In genomic region chr1:29708818-29709710, GRCh38 we compare ENCODE assay signal across 8 cellular contexts.
DNase-seq lines count a peak whose midpoint lies in the region; ATAC-seq and TF ChIP-seq lines count a peak whose summit lies in the region.

No MANE protein-coding gene starts in this region.

- H3K27ac ChIP-seq in AG04450 (ENCODE audit: low read depth, low read length) (peak overlapping the region; percentile 99), SJCRH30 (peak overlapping the region; percentile 80), gastrocnemius medialis (no peak overlapping the region)

- in situ Hi-C loops in gastrocnemius medialis (cut with MboI; ENCODE audit: low sequenced_read_pairs in 4 of 4): no loop called here

- H3K4me3 ChIP-seq in AG04450 (ENCODE audit: low read depth, low read length) (no peak overlapping the region), SJCRH30 (0 out of 2 replicates have a peak overlapping the region, but pooled peaks have one; percentile 5), foreskin fibroblast (ENCODE audit: low read depth in 1 of 2, low read length in 2 of 2) (no peak overlapping the region), gastrocnemius medialis (no peak overlapping the region)

- H3K36me3 ChIP-seq in SJCRH30 (no peaks in the 10 kb centered on the region), gastrocnemius medialis (no peaks in the 10 kb centered on the region)

- POLR2A ChIA-PET in AG04450 (lab: Yijun Ruan, JAX) (no interaction called here), T-cell (lab: Charles Lee) (no interaction called here)

- no peak for TF ChIP-seq CTCF in AG04450 (IDR thresholded peaks at IDR 0.05; ENCODE audit: low read depth, low read length)
- no peak for TF ChIP-seq CTCF in foreskin fibroblast (IDR thresholded peaks at IDR 0.05; ENCODE audit: low read depth, low read length)
- TF ChIP-seq CTCF in gastrocnemius medialis (IDR thresholded peaks at IDR 0.05 in 4 of 5, conservative IDR thresholded peaks at IDR 0.05 in 1 of 5): no peak

- no peak for ATAC-seq in HG03378 (IDR thresholded peaks at IDR 0.05; ENCODE audit: unreplicated experiment)
- no peak for ATAC-seq in HG02970 (IDR thresholded peaks at IDR 0.05; ENCODE audit: low FRiP score, unreplicated experiment)
- ATAC-seq in gastrocnemius medialis: no peak
- ATAC-seq in T-cell (replicated peaks in 1 of 4): no peak

- H3K36me3 Mint-ChIP-seq in T-cell: no peaks in the 10 kb centered on the region

- intact Hi-C loops in gastrocnemius medialis (cut with DNase I; ENCODE audit: low total_unique reads): no loop called here

- no peak overlapping the region for H3K27ac Mint-ChIP-seq in T-cell

- CTCF ChIA-PET in AG04450 (lab: Charles Lee) (interaction anchor here (0.7 to 2.4 kb wide), 4 partner anchors 11 to 671 kb away, joined by 3 to 18 read pairs (median 4); no protein-coding TSS in a partner anchor), T-cell (lab: Charles Lee) (no interaction called here)

- DNase-seq in AG04450 (ENCODE audit: low read depth, low spot score) (peak; percentile 63), H4 (ENCODE audit: low spot score) (peak; percentile 89), SJCRH30 (peak; percentile 68 to 86), foreskin fibroblast (peak; percentile 89 to 93), gastrocnemius medialis (no peak), T-cell (no peak)

- H3K4me3 Mint-ChIP-seq in T-cell: no peak overlapping the region

- H3K9me3 Mint-ChIP-seq in T-cell: no peaks in the 10 kb centered on the region

- H3K27me3 Mint-ChIP-seq in T-cell: peaks cover 45 to 50% of the 10 kb centered on the region in 2 donors

- no peak for TF ChIP-seq POLR2A in gastrocnemius medialis (IDR thresholded peaks at IDR 0.05)

- H3K4me1 Mint-ChIP-seq in T-cell: peaks cover 0 to 5% (median 0%) of the 10 kb centered on the region in 3 donors

- H3K4me1 ChIP-seq in SJCRH30 (peaks cover 41% of the 10 kb centered on the region), gastrocnemius medialis (no peaks in the 10 kb centered on the region)

- H3K27me3 ChIP-seq in AG04450 (ENCODE audit: control insufficient read depth, insufficient read depth, low read length) (no peaks in the 10 kb centered on the region), SJCRH30 (no peaks in the 10 kb centered on the region), gastrocnemius medialis (peaks cover 0 to 16% (median 7%) of the 10 kb centered on the region in 3 donors)

- H3K9me3 ChIP-seq in AG04450 (ENCODE audit: control insufficient read depth, insufficient read depth, low read length) (no peaks in the 10 kb centered on the region; the same call in 1 of the 2 replicates), SJCRH30 (replicated peaks) (no peaks in the 10 kb centered on the region), gastrocnemius medialis (no peaks in the 10 kb centered on the region)

Comparison
In these comparisons a context has a peak if more than half of its experiments do, and no peak if none do; other contexts are left out.
1. DNase-seq: peak in AG04450 (single experiment), H4 (single experiment), SJCRH30 (2 of 2) and foreskin fibroblast (2 of 2); none in gastrocnemius medialis (0 of 2) and T-cell (0 of 34).
2. H3K27ac ChIP-seq: peak in AG04450 (single experiment) and SJCRH30 (single experiment); none in gastrocnemius medialis (0 of 4).